Comparison of ENCODE assay signal across 8 cellular contexts in genomic region chr1:202189012-202189790, GRCh38. TPM values are rescaled to one million over a fixed set of nuclear protein-coding genes. Genes with fewer than 3 reads are reported as not detected.
DNase-seq lines count a peak whose midpoint lies in the region; ATAC-seq and TF ChIP-seq lines count a peak whose summit lies in the region.

No MANE protein-coding gene starts in this region.

- no peaks in the 10 kb centered on the region for H4K20me1 ChIP-seq in PC-9 (ENCODE audit: insufficient read depth)

- H3K36me3 ChIP-seq in PC-9 (ENCODE audit: low read depth): no peaks in the 10 kb centered on the region
- H3K36me3 ChIP-seq in thyroid gland: no peaks in the 10 kb centered on the region

- no peaks in the 10 kb centered on the region for H3K79me2 ChIP-seq in PC-9 (ENCODE audit: low read depth)

- no peak overlapping the region for H3K4me3 ChIP-seq in PC-9
- no peak overlapping the region for H3K4me3 ChIP-seq in fibroblast of mammary gland (ENCODE audit: control insufficient read depth, low read depth, low read length)
- H3K4me3 ChIP-seq in thyroid gland (replicated peaks in 1 of 3): no peak overlapping the region

- H3K36me3 Mint-ChIP-seq in HFFc6 (ENCODE audit: low read depth): no peaks in the 10 kb centered on the region
- no peaks in the 10 kb centered on the region for H3K36me3 Mint-ChIP-seq in activated T-cell treated with anti-CD3 and anti-CD28 coated beads, Interleukin-2, amount 50 U/mL, for 72 hours (ENCODE audit: insufficient read depth in 2 of 2)

- POLR2A ChIA-PET in PC-9 (lab: Charles Lee; ENCODE audit: unreplicated experiment): no interaction called here

- peak; percentile 96 for TF ChIP-seq CTCF in HFFc6 (IDR thresholded peaks at IDR 0.05)
- peak; percentile 87 for TF ChIP-seq CTCF in PC-9 (conservative IDR thresholded peaks at IDR 0.05)
- TF ChIP-seq CTCF in fibroblast of mammary gland (conservative IDR thresholded peaks at IDR 0.05; ENCODE audit: control insufficient read depth, insufficient read depth, low read depth, low read length): peak; percentile 60
- TF ChIP-seq CTCF in thyroid gland (IDR thresholded peaks at IDR 0.05): peak; percentile 37 to 92 (median 70)

- H3K9me3 ChIP-seq in PC-9 (ENCODE audit: insufficient read depth, low read depth) (no peaks in the 10 kb centered on the region), thyroid gland (no peaks in the 10 kb centered on the region)

- peak; percentile 62 for DNase-seq in COLO829 (ENCODE audit: low spot score)
- peak; percentile 47 for DNase-seq in HFFc6
- DNase-seq in PC-9: peak; percentile 42 to 80
- peak; percentile 82 to 86 for DNase-seq in activated T-cell treated with anti-CD3 and anti-CD28 coated beads, Interleukin-2, amount 50 U/mL, for 72 hours
- peak; percentile 52 for DNase-seq in fibroblast of mammary gland (ENCODE audit: low read depth)
- peak; percentile 52 for DNase-seq in occipital lobe (lab: John Stamatoyannopoulos, UW)
- DNase-seq in thyroid gland: peak; percentile 77 to 80

- no peaks in the 10 kb centered on the region for H3K4me1 ChIP-seq in PC-9 (replicated peaks; ENCODE audit: insufficient read depth)
- peaks cover 6 to 16% of the 10 kb centered on the region in 2 donors for H3K4me1 ChIP-seq in thyroid gland

- WGBS in thyroid gland, 2 donors: 60 to 61% methylated on average over 13 to 19 of the region's 19 CpGs

- intact Hi-C loops in PC-9 (cut with micrococcal nuclease; ENCODE audit: unreplicated experiment): loop anchor here (1.0 to 10.0 kb wide), 2 partner anchors 126 to 276 kb away; no protein-coding TSS in a partner anchor
- intact Hi-C loops in thyroid gland (cut with DNase I): loop anchor here (5.0 to 10.0 kb wide), 2 partner anchors 128 to 526 kb away; partner anchors contain the start of gene SYT2

- peaks cover 8% of the 10 kb centered on the region; the same call in 1 of the 2 replicates for H3K4me1 Mint-ChIP-seq in HFFc6 (ENCODE audit: low read depth)
- peaks cover 12% of the 10 kb centered on the region for H3K4me1 Mint-ChIP-seq in activated T-cell treated with anti-CD3 and anti-CD28 coated beads, Interleukin-2, amount 50 U/mL, for 72 hours (ENCODE audit: low read depth)

- H3K9me2 ChIP-seq in PC-9 (ENCODE audit: insufficient read depth): no peaks in the 10 kb centered on the region

- TF ChIP-seq POLR2A in thyroid gland (IDR thresholded peaks at IDR 0.05): no peak

- no peak overlapping the region for H2AFZ ChIP-seq in PC-9

- H3K27ac ChIP-seq in PC-9: no peak overlapping the region
- H3K27ac ChIP-seq in thyroid gland: no peak overlapping the region

- H3K4me2 ChIP-seq in PC-9: no peak overlapping the region

- H3K4me3 Mint-ChIP-seq in HFFc6: no peak overlapping the region
- no peak overlapping the region for H3K4me3 Mint-ChIP-seq in activated T-cell treated with anti-CD3 and anti-CD28 coated beads, Interleukin-2, amount 50 U/mL, for 72 hours

- H3K9me3 Mint-ChIP-seq in HFFc6: no peaks in the 10 kb centered on the region
- H3K9me3 Mint-ChIP-seq in activated T-cell treated with anti-CD3 and anti-CD28 coated beads, Interleukin-2, amount 50 U/mL, for 72 hours: no peaks in the 10 kb centered on the region

- no peaks in the 10 kb centered on the region for H3F3A ChIP-seq in PC-9 (ENCODE audit: insufficient read depth, low read depth)

- CTCF ChIA-PET in PC-9 (lab: Charles Lee): interaction anchor here (0.6 to 1.7 kb wide), 4 partner anchors 127 to 530 kb away, joined by 6 to 14 read pairs (median 12); partner anchors contain the start of gene UBE2T

- H3K27me3 ChIP-seq in PC-9 (ENCODE audit: insufficient read depth, low read depth): peaks cover 7% of the 10 kb centered on the region; the same call in 1 of the 2 replicates
- H3K27me3 ChIP-seq in thyroid gland: no peaks in the 10 kb centered on the region

- BruUV-seq in PC-9 (replicated peaks; lab: Mats Ljungman, UMichigan): no TSS peak

- no peak overlapping the region for H3K27ac Mint-ChIP-seq in HFFc6
- no peak overlapping the region for H3K27ac Mint-ChIP-seq in activated T-cell treated with anti-CD3 and anti-CD28 coated beads, Interleukin-2, amount 50 U/mL, for 72 hours

- ATAC-seq in activated T-cell treated with anti-CD3 and anti-CD28 coated beads, Interleukin-2, amount 50 U/mL, for 72 hours (replicated peaks in 1 of 2): peak; percentile 69
- no peak for ATAC-seq in GM19397 (IDR thresholded peaks at IDR 0.05; ENCODE audit: unreplicated experiment)

- peaks cover 39% of the 10 kb centered on the region for H3K27me3 Mint-ChIP-seq in HFFc6 (ENCODE audit: insufficient read depth)
- H3K27me3 Mint-ChIP-seq in activated T-cell treated with anti-CD3 and anti-CD28 coated beads, Interleukin-2, amount 50 U/mL, for 72 hours (ENCODE audit: low read depth): peaks cover 8% of the 10 kb centered on the region

RNA-seq across cellular contexts. Expression of gene LGR6, which starts 4.4 kb away (rescaled TPM):
- not detected for total RNA-seq in HFFc6 (2021; fragmentation: NEBNext Ultra II Directional; extraction: Animal tissue kit (Norgen Biotek cat#: 25700))
- total RNA-seq in PC-9 (2021) (5.6 and 7.9 TPM in 2 replicates), occipital lobe (0.62 TPM), thyroid gland (1 to 10 TPM; 2.8 to 7.0 (median 4.5) TPM)
- total RNA-seq in activated T-cell treated with anti-CD3 and anti-CD28 coated beads, Interleukin-2, amount 50 U/mL, for 72 hours: under 1 TPM; 0.22 to 0.69 TPM

RNA-seq across cellular contexts. Expression of gene PTPN7, which starts 28.8 kb away (rescaled TPM):
- total RNA-seq in HFFc6 (2021; fragmentation: NEBNext Ultra II Directional; extraction: Animal tissue kit (Norgen Biotek cat#: 25700)): not detected
- total RNA-seq in PC-9 (2021) (not detected in 2 replicates), occipital lobe (0.16 TPM), thyroid gland (1 to 10 TPM; 1.3 to 4.3 (median 2.1) TPM)
- total RNA-seq in activated T-cell treated with anti-CD3 and anti-CD28 coated beads, Interleukin-2, amount 50 U/mL, for 72 hours: 100 to 1,000 TPM; 196 to 201 TPM

RNA-seq across cellular contexts. Expression of gene ARL8A, which starts 44.7 kb away (rescaled TPM):
- total RNA-seq in HFFc6 (2021; fragmentation: NEBNext Ultra II Directional; extraction: Animal tissue kit (Norgen Biotek cat#: 25700)): 10 to 100 TPM; 44.6 to 60.7 (median 48.6) TPM
- 40.0 and 42.6 TPM in 2 replicates for total RNA-seq in PC-9 (2021)
- 10 to 100 TPM; 58.1 to 77.1 TPM for total RNA-seq in activated T-cell treated with anti-CD3 and anti-CD28 coated beads, Interleukin-2, amount 50 U/mL, for 72 hours
- 77.0 TPM for total RNA-seq in occipital lobe
- 10 to 100 TPM; 31.2 to 38.6 (median 35.0) TPM for total RNA-seq in thyroid gland

Comparison
In these comparisons a context has a peak if more than half of its experiments do, and no peak if none do; other contexts are left out.
1. RNA of gene PTPN7, which starts 28.8 kb away (total RNA-seq): 196 to 201 TPM in activated T-cell treated with anti-CD3 and anti-CD28 coated beads, Interleukin-2, amount 50 U/mL, for 72 hours; 1.3 to 4.3 TPM in thyroid gland, 0.16 TPM in occipital lobe (single experiment), not detected in HFFc6 and not detected in PC-9; every median in the first group is over 10 times any median in the second.
2. Peak in every context shown above with its lines, with median percentiles within 50 percentile points of each other: DNase-seq and CTCF ChIP-seq.